ENCODE assay signal across 8 cellular contexts in the genomic region with DNA sequence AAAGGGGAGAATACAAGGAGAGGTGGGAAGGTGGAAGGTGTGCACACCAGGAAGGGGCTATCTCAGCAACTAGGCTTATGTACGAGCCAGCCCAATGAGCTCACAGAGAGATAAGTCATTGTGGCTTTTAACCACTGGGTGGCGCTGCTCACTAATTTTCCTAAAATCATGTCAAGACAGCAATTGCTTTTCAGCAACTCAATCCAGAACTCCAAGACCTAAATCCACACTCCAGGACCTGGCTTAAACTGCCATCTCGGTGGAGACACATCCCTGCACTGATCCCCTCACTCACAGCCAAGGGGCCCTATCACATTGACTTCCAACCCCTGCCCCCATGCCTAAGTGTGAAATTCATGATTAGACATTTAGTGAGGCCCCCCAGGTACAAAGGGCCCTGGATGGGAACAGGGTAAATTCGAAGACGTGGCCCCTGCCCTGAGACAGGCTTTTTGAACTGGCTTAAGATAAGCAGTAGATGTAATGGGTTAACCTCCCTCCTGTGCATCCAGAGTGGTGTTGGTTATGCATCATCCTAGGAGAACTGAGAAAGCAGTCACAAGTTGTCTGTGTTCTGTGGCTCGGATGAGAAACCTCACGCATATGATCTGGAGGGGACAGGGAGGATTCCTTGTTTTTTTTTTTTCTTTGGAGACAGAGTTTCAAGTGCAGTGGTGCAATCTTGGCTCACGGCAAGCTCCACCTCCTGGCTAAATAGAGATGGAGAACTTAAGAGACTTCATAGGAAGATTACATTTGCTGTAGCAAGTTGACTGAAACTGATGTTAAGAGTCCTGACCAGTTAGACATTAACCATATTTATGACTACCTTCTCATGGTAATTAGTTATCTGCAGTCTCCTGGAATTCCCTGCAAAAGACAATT. TPM values are rescaled to one million over a fixed set of nuclear protein-coding genes. Genes with fewer than 3 reads are reported as not detected.
DNase-seq lines count a peak whose midpoint lies in the region; ATAC-seq and TF ChIP-seq lines count a peak whose summit lies in the region.

No MANE protein-coding gene starts in this region.

- ATAC-seq in right cardiac atrium, result peak; percentile 60 to 70
- ATAC-seq in HG03175 (IDR thresholded peaks at IDR 0.05; ENCODE audit: unreplicated experiment), result no peak
- ATAC-seq in HG03108 (IDR thresholded peaks at IDR 0.05; ENCODE audit: unreplicated experiment), result no peak

- no peak overlapping the region for H3K4me3 ChIP-seq in right cardiac atrium (ENCODE audit: low read length)
- no peak overlapping the region for H3K4me3 ChIP-seq in sigmoid colon

- peak; percentile 33 to 72 (median 69) for TF ChIP-seq CTCF in sigmoid colon (IDR thresholded peaks at IDR 0.05)

- H3K27me3 ChIP-seq in right cardiac atrium (ENCODE audit: control insufficient read depth, insufficient read depth) (no peaks in the 10 kb centered on the region), sigmoid colon (no peaks in the 10 kb centered on the region)

- H3K4me1 ChIP-seq in right cardiac atrium (ENCODE audit: control insufficient read depth, insufficient read depth, low read length) (no peaks in the 10 kb centered on the region), sigmoid colon (no peaks in the 10 kb centered on the region)

- TF ChIP-seq EP300 in sigmoid colon (IDR thresholded peaks at IDR 0.05), result no peak

- peak; percentile 81 for DNase-seq in GM03348 (ENCODE audit: low spot score)
- DNase-seq in NCI-H1105 (lab: John Stamatoyannopoulos, UW), result peak; percentile 65
- peak; percentile 25 to 58 (median 56) for DNase-seq in T-helper 1 cell
- peak in 56 of 58 donors; percentile 2 to 88 (median 43) for DNase-seq in anterior cingulate cortex (lab: John Stamatoyannopoulos, UW)
- DNase-seq in right cardiac atrium, result peak; percentile 61 to 85 (median 68)
- DNase-seq in sigmoid colon, result peak; percentile 83

- WGBS in right cardiac atrium, result 35% methylated on average over 8 of the region's 8 CpGs
- WGBS in sigmoid colon, 2 donors, result 7 to 33% methylated on average over 8 of the region's 8 CpGs

- H3K27ac ChIP-seq in right cardiac atrium (ENCODE audit: low read length), result no peak overlapping the region
- no peak overlapping the region for H3K27ac ChIP-seq in sigmoid colon

- intact Hi-C loops in right cardiac atrium (cut with DNase I) (loop anchor here (5.0 to 10.0 kb wide), 5 partner anchors 175 to 515 kb away; a partner anchor contains a TSS), sigmoid colon (cut with DNase I) (loop anchor here (1.0 kb wide), 2 partner anchors 180 to 514 kb away; no protein-coding TSS in a partner anchor)

- no peaks in the 10 kb centered on the region for H3K9me3 ChIP-seq in right cardiac atrium (ENCODE audit: control insufficient read depth, low read length)
- no peaks in the 10 kb centered on the region for H3K9me3 ChIP-seq in sigmoid colon

- TF ChIP-seq POLR2A in sigmoid colon (IDR thresholded peaks at IDR 0.05), result no peak

- H3K36me3 ChIP-seq in sigmoid colon, result no peaks in the 10 kb centered on the region

RNA-seq across cellular contexts. Expression of a gene that starts 11.5 kb away (rescaled TPM):
- total RNA-seq in right cardiac atrium (under 1 TPM in 1 of 4 donors, not detected in 3; 0.15 TPM), sigmoid colon (1 to 10 TPM in 1 of 4 donors, not detected in 3; 1.1 TPM)
- polyA plus RNA-seq in right cardiac atrium (0.29 TPM), sigmoid colon (under 1 TPM in 1 of 3 donors, not detected in 2; 0.10 TPM)

RNA-seq across cellular contexts. Expression of a gene that starts 16.7 kb away (rescaled TPM):
- 10 to 100 TPM in 3 of 4 donors, 1 to 10 TPM in 1; 5.1 to 28.2 (median 25.0) TPM for total RNA-seq in right cardiac atrium
- 114 TPM for polyA plus RNA-seq in right cardiac atrium
- 10 to 100 TPM; 13.0 to 30.0 (median 23.7) TPM for total RNA-seq in sigmoid colon
- 10 to 100 TPM in 1 of 3 donors, under 1 TPM in 1, not detected in 1; 0.60 to 14.2 TPM for polyA plus RNA-seq in sigmoid colon

RNA-seq across cellular contexts. Expression of a gene that starts 26.3 kb away (rescaled TPM):
- total RNA-seq in right cardiac atrium (not detected), sigmoid colon (not detected)
- polyA plus RNA-seq in right cardiac atrium (not detected), sigmoid colon (not detected)

RNA-seq across cellular contexts. Expression of a gene that starts 31.6 kb away (rescaled TPM):
- total RNA-seq in right cardiac atrium, result not detected
- not detected for polyA plus RNA-seq in right cardiac atrium
- not detected for total RNA-seq in sigmoid colon
- polyA plus RNA-seq in sigmoid colon, result 10 to 100 TPM; 30.1 to 37.2 (median 33.7) TPM

RNA-seq across cellular contexts. Expression of a gene that starts 39.2 kb away (rescaled TPM):
- total RNA-seq in right cardiac atrium (not detected), sigmoid colon (not detected)
- polyA plus RNA-seq in right cardiac atrium (not detected), sigmoid colon (1 to 10 TPM in 1 of 3 donors, under 1 TPM in 1, not detected in 1; 0.92 to 3.6 TPM)

Comparison
In these comparisons a context has a peak if more than half of its experiments do, and no peak if none do; other contexts are left out.
1. ATAC-seq: peak in right cardiac atrium (2 of 2); none in HG03175 (single experiment) and HG03108 (single experiment).
2. Peak in every context shown above with its lines, with median percentiles within 50 percentile points of each other: DNase-seq.